In genomic region chr17:68228817-68229570, GRCh38 we compare ENCODE assay signal across 16 cellular contexts. TPM values are rescaled to one million over a fixed set of nuclear protein-coding genes. Genes with fewer than 3 reads are reported as not detected.
DNase-seq lines count a peak whose midpoint lies in the region; ATAC-seq and TF ChIP-seq lines count a peak whose summit lies in the region.
"Had no signal": no experiment of that assay in that cellular context is flagged by ENCODE, and none has a peak within 500 bp of the region (broad histone marks: within the 10 kb centered on the region; RNA-seq: fewer than 3 reads in every experiment).

No MANE protein-coding gene starts in this region.

- intact Hi-C loops in activated CD4-positive, alpha-beta memory T cell treated with anti-CD3 and anti-CD28 coated beads for 36 hours (cut with micrococcal nuclease), result loop anchor here (1.0 kb wide), 1 partner anchor 9 kb away; no protein-coding TSS in a partner anchor
- intact Hi-C loops in esophagus muscularis mucosa (cut with DNase I) (no loop called here), prostate gland (cut with DNase I) (no loop called here)

- no peaks in the 10 kb centered on the region for H3K27me3 Mint-ChIP-seq in activated CD4-positive, alpha-beta memory T cell treated with anti-CD3 and anti-CD28 coated beads for 36 hours
- H3K27me3 Mint-ChIP-seq in activated CD4-positive, alpha-beta memory T cell treated with anti-CD3 and anti-CD28 coated beads, Interleukin-2, amount 10 ng/mL, durations not matched to agents 7 days and 5 days, result no peaks in the 10 kb centered on the region
- no peaks in the 10 kb centered on the region for H3K27me3 Mint-ChIP-seq in T-cell
- H3K27me3 Mint-ChIP-seq: activated naive CD8-positive, alpha-beta T cell had no signal

- POLR2A ChIA-PET in activated CD4-positive, alpha-beta memory T cell treated with anti-CD3 and anti-CD28 coated beads for 36 hours (lab: Charles Lee), result no interaction called here
- POLR2A ChIA-PET in activated CD4-positive, alpha-beta memory T cell treated with anti-CD3 and anti-CD28 coated beads, Interleukin-2, amount 10 ng/mL, durations not matched to agents 7 days and 5 days (lab: Charles Lee), result no interaction called here
- POLR2A ChIA-PET in T-cell (lab: Charles Lee), result no interaction called here

- H3K36me3 ChIP-seq in esophagus muscularis mucosa (no peaks in the 10 kb centered on the region), prostate gland (no peaks in the 10 kb centered on the region), gastroesophageal sphincter (no peaks in the 10 kb centered on the region)
- H3K36me3 ChIP-seq: ovary, transverse colon had no signal

- H3K27ac ChIP-seq in esophagus muscularis mucosa (replicated peaks in 1 of 4) (no peak overlapping the region), prostate gland (peak overlapping the region; percentile 33 to 35), gastroesophageal sphincter (no peak overlapping the region)
- H3K27ac ChIP-seq: ovary, transverse colon had no signal

- 89% methylated on average over 16 of the region's 17 CpGs for WGBS in esophagus muscularis mucosa
- 43% methylated on average over 17 of the region's 17 CpGs for WGBS in prostate gland
- WGBS in gastroesophageal sphincter (ENCODE audit: low coverage in 1 of 2), 2 donors, result 85% methylated on average over 4 to 6 of the region's 17 CpGs

- peaks cover 30% of the 10 kb centered on the region for H3K4me1 Mint-ChIP-seq in activated CD4-positive, alpha-beta memory T cell treated with anti-CD3 and anti-CD28 coated beads for 36 hours (ENCODE audit: low read depth)
- H3K4me1 Mint-ChIP-seq in activated CD4-positive, alpha-beta memory T cell treated with anti-CD3 and anti-CD28 coated beads, Interleukin-2, amount 10 ng/mL, durations not matched to agents 7 days and 5 days, result peaks cover 35% of the 10 kb centered on the region
- peaks cover 16 to 35% (median 24%) of the 10 kb centered on the region in 3 donors for H3K4me1 Mint-ChIP-seq in T-cell

- H3K4me1 ChIP-seq in esophagus muscularis mucosa (peaks cover 0 to 5% (median 0%) of the 10 kb centered on the region in 4 donors), prostate gland (replicated peaks) (no peaks in the 10 kb centered on the region), gastroesophageal sphincter (no peaks in the 10 kb centered on the region)
- H3K4me1 ChIP-seq: transverse colon had no signal

- H3K36me3 Mint-ChIP-seq in activated CD4-positive, alpha-beta memory T cell treated with anti-CD3 and anti-CD28 coated beads for 36 hours, result peaks cover 4% of the 10 kb centered on the region
- H3K36me3 Mint-ChIP-seq in activated CD4-positive, alpha-beta memory T cell treated with anti-CD3 and anti-CD28 coated beads, Interleukin-2, amount 10 ng/mL, durations not matched to agents 7 days and 5 days (ENCODE audit: low read depth), result peaks cover 22% of the 10 kb centered on the region
- peaks cover 14% of the 10 kb centered on the region for H3K36me3 Mint-ChIP-seq in T-cell

- TF ChIP-seq POLR2A in esophagus muscularis mucosa (IDR thresholded peaks at IDR 0.05; ENCODE audit: low read depth), result no peak
- TF ChIP-seq POLR2A in prostate gland (IDR thresholded peaks at IDR 0.05), result no peak
- TF ChIP-seq POLR2A in erythroblast (IDR thresholded peaks at IDR 0.05; ENCODE audit: low read length), result no peak
- no peak for TF ChIP-seq POLR2A in gastroesophageal sphincter (IDR thresholded peaks at IDR 0.05)

- DNase-seq in activated CD4-positive, alpha-beta memory T cell treated with anti-CD3 and anti-CD28 coated beads for 36 hours, result no peak
- DNase-seq in activated CD4-positive, alpha-beta memory T cell treated with anti-CD3 and anti-CD28 coated beads, Interleukin-2, amount 10 ng/mL, durations not matched to agents 7 days and 5 days, result no peak
- DNase-seq in T-cell, result no peak
- peak; percentile 80 for DNase-seq in esophagus muscularis mucosa (ENCODE audit: extremely low spot score)
- DNase-seq in prostate gland (ENCODE audit: low spot score), result no peak
- DNase-seq in erythroblast (lab: John Stamatoyannopoulos, UW), result no peak
- no peak for DNase-seq in kidney glomerular epithelial cell (lab: John Stamatoyannopoulos, UW)
- DNase-seq: DMS79, NCI-H1092, NCI-H446 treated with DMSO at 0.1 percent for 48 hours, ovary, transverse colon had no signal

- H3K27me3 ChIP-seq in esophagus muscularis mucosa (no peaks in the 10 kb centered on the region), prostate gland (replicated peaks; ENCODE audit: insufficient read depth) (no peaks in the 10 kb centered on the region), gastroesophageal sphincter (no peaks in the 10 kb centered on the region)
- H3K27me3 ChIP-seq: ovary, transverse colon had no signal

- CTCF ChIA-PET in activated CD4-positive, alpha-beta memory T cell treated with anti-CD3 and anti-CD28 coated beads for 36 hours (lab: Charles Lee), result interaction anchor here (1.0 kb wide), 1 partner anchor 24 kb away, joined by 3 read pairs; no protein-coding TSS in a partner anchor
- CTCF ChIA-PET in activated CD4-positive, alpha-beta memory T cell treated with anti-CD3 and anti-CD28 coated beads, Interleukin-2, amount 10 ng/mL, durations not matched to agents 7 days and 5 days (lab: Charles Lee), result no interaction called here
- CTCF ChIA-PET in T-cell (lab: Charles Lee), result no interaction called here

- TF ChIP-seq EP300 in esophagus muscularis mucosa (IDR thresholded peaks at IDR 0.05) (no peak), gastroesophageal sphincter (IDR thresholded peaks at IDR 0.05) (no peak)

- no peaks in the 10 kb centered on the region for H3K9me3 Mint-ChIP-seq in activated CD4-positive, alpha-beta memory T cell treated with anti-CD3 and anti-CD28 coated beads for 36 hours
- H3K9me3 Mint-ChIP-seq in activated CD4-positive, alpha-beta memory T cell treated with anti-CD3 and anti-CD28 coated beads, Interleukin-2, amount 10 ng/mL, durations not matched to agents 7 days and 5 days, result no peaks in the 10 kb centered on the region
- H3K9me3 Mint-ChIP-seq in T-cell, result no peaks in the 10 kb centered on the region

- no peak overlapping the region for H3K4me3 Mint-ChIP-seq in activated CD4-positive, alpha-beta memory T cell treated with anti-CD3 and anti-CD28 coated beads for 36 hours
- H3K4me3 Mint-ChIP-seq in activated CD4-positive, alpha-beta memory T cell treated with anti-CD3 and anti-CD28 coated beads, Interleukin-2, amount 10 ng/mL, durations not matched to agents 7 days and 5 days, result no peak overlapping the region
- H3K4me3 Mint-ChIP-seq in T-cell, result no peak overlapping the region
- H3K4me3 Mint-ChIP-seq: activated naive CD8-positive, alpha-beta T cell had no signal

- no peak for ATAC-seq in T-cell (replicated peaks in 1 of 4)
- ATAC-seq in gastroesophageal sphincter, result no peak
- ATAC-seq: HepG2, Panc1 had no signal

- TF ChIP-seq CTCF in esophagus muscularis mucosa (IDR thresholded peaks at IDR 0.05) (no peak), prostate gland (IDR thresholded peaks at IDR 0.05) (no peak), gastroesophageal sphincter (IDR thresholded peaks at IDR 0.05) (no peak)

- no peak overlapping the region for H3K4me3 ChIP-seq in esophagus muscularis mucosa
- H3K4me3 ChIP-seq in prostate gland, result no peak overlapping the region
- H3K4me3 ChIP-seq in gastroesophageal sphincter, result no peak overlapping the region
- H3K4me3 ChIP-seq: ovary, transverse colon had no signal

- peak overlapping the region; percentile 10 for H3K27ac Mint-ChIP-seq in activated CD4-positive, alpha-beta memory T cell treated with anti-CD3 and anti-CD28 coated beads for 36 hours
- H3K27ac Mint-ChIP-seq in activated CD4-positive, alpha-beta memory T cell treated with anti-CD3 and anti-CD28 coated beads, Interleukin-2, amount 10 ng/mL, durations not matched to agents 7 days and 5 days, result no peak overlapping the region
- H3K27ac Mint-ChIP-seq in T-cell, result peak overlapping the region; percentile 66 to 79

- H3K9me3 ChIP-seq in esophagus muscularis mucosa (no peaks in the 10 kb centered on the region), prostate gland (no peaks in the 10 kb centered on the region), gastroesophageal sphincter (no peaks in the 10 kb centered on the region)
- H3K9me3 ChIP-seq: ovary, transverse colon had no signal

RNA-seq across cellular contexts. Expression of gene AMZ2, which starts 18.8 kb away (rescaled TPM):
- 100 to 1,000 TPM; 134 to 146 TPM for total RNA-seq in activated CD4-positive, alpha-beta memory T cell treated with anti-CD3 and anti-CD28 coated beads for 36 hours
- 100 to 1,000 TPM; 106 to 121 TPM for total RNA-seq in activated CD4-positive, alpha-beta memory T cell treated with anti-CD3 and anti-CD28 coated beads, Interleukin-2, amount 10 ng/mL, durations not matched to agents 7 days and 5 days
- total RNA-seq in T-cell, result 10 to 100 TPM; 50.9 to 81.8 (median 60.5) TPM
- total RNA-seq in esophagus muscularis mucosa, result 10 to 100 TPM; 38.2 to 69.9 (median 60.1) TPM
- total RNA-seq in prostate gland, result 10 to 100 TPM; 51.0 to 57.4 TPM
- total RNA-seq in gastroesophageal sphincter, result 10 to 100 TPM; 54.9 to 76.5 (median 59.6) TPM

Comparison
In these comparisons a context has a peak if more than half of its experiments do, and no peak if none do; other contexts are left out.
1. H3K27ac ChIP-seq: peak in prostate gland (2 of 2); none in esophagus muscularis mucosa (0 of 4) and gastroesophageal sphincter (0 of 4).